Comparison of ENCODE assay signal across 25 cellular contexts in the genomic region with DNA sequence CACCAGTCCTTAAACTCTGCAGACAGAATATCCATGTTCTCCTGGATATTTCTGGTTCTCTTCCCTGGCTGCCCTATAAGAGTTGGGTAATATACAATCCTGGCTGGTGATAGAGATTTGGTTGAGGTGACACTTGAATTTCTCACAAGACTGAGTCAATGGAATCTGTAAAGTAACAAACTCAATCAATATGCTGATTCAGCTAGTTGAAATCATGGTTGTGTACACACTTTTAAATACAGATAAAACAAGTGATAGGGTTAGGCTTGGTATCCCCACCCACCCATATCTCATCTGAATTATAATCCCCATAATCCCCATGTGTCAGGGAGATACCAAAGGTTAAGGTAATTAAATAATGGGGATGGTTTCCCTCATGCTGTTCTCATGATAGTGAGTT.
"Had no signal": no experiment of that assay in that cellular context is flagged by ENCODE, and none has a peak within 500 bp of the region (broad histone marks: within the 10 kb centered on the region; RNA-seq: fewer than 3 reads in every experiment).

No MANE protein-coding gene starts in this region.

- H3K36me3 ChIP-seq: esophagus squamous epithelium, gastrocnemius medialis, heart right ventricle, left lung, lower lobe of right lung had no signal

- ATAC-seq: esophagus mucosa, gastrocnemius medialis, heart right ventricle, left cardiac atrium, left lung, left ventricle myocardium superior, lower lobe of right lung had no signal

- DNase-seq: dermis blood vessel endothelial cell; dorsolateral prefrontal cortex; effector CD4-positive, alpha-beta T cell; effector memory CD4-positive, alpha-beta T cell; erythroblast; esophagus squamous epithelium; foreskin fibroblast; foreskin melanocyte; gastrocnemius medialis; glutamatergic neuron; head of caudate nucleus; heart right ventricle; hippocampal formation; left cardiac atrium; left lung; left ventricle myocardium superior; lower lobe of right lung; mesenchymal stem cell; midbrain had no signal

- H3K4me3 ChIP-seq: coronary artery, dorsolateral prefrontal cortex, esophagus squamous epithelium, gastrocnemius medialis, heart right ventricle, left lung, lower lobe of right lung had no signal

- H3K27me3 ChIP-seq: dorsolateral prefrontal cortex, esophagus squamous epithelium, gastrocnemius medialis, heart right ventricle, left lung had no signal

- H3K9me3 ChIP-seq: gastrocnemius medialis had no signal

- H3K4me1 ChIP-seq: esophagus squamous epithelium, gastrocnemius medialis, heart right ventricle, left lung, lower lobe of right lung had no signal

- FAIRE-seq: colon, islet of Langerhans, keratinocyte had no signal

- H3K27ac ChIP-seq: coronary artery, dorsolateral prefrontal cortex, epithelial cell of prostate, esophagus squamous epithelium, gastrocnemius medialis, heart right ventricle, left lung, lower lobe of right lung had no signal
